Comparison of ENCODE assay signal across 1 cellular context in genomic region chr7:127667017-127667670, GRCh38.
TF ChIP-seq lines count a peak whose summit lies in the region.

No MANE protein-coding gene starts in this region.

TF ChIP-seq in HepG2, 621 proteins besides CTCF, POLR2A, EP300 and RAD21:
- TF ChIP-seq ETS1 (CRISPR knock-in tag; IDR thresholded peaks at IDR 0.05) (no peak), NPAS2 (CRISPR knock-in tag; IDR thresholded peaks at IDR 0.05; ENCODE audit: borderline replicate concordance) (no peak), ZNF891 (CRISPR knock-in tag; IDR thresholded peaks at IDR 0.05) (no peak), CHD2 (IDR thresholded peaks at IDR 0.05; ENCODE audit: low read depth, low read length) (no peak), NFYB (CRISPR knock-in tag; IDR thresholded peaks at IDR 0.05) (no peak), ZNF546 (CRISPR knock-in tag; conservative IDR thresholded peaks at IDR 0.05) (no peak), TRIM24 (CRISPR knock-in tag; IDR thresholded peaks at IDR 0.05) (no peak), ZNF446 (CRISPR knock-in tag; IDR thresholded peaks at IDR 0.05) (no peak), AHDC1 (CRISPR knock-in tag; IDR thresholded peaks at IDR 0.05; ENCODE audit: borderline replicate concordance) (no peak), UBTF (CRISPR knock-in tag; IDR thresholded peaks at IDR 0.05) (no peak), RFX5 (IDR thresholded peaks at IDR 0.05; ENCODE audit: low read depth, low read length) (no peak)
- TF ChIP-seq, protein P1, sequence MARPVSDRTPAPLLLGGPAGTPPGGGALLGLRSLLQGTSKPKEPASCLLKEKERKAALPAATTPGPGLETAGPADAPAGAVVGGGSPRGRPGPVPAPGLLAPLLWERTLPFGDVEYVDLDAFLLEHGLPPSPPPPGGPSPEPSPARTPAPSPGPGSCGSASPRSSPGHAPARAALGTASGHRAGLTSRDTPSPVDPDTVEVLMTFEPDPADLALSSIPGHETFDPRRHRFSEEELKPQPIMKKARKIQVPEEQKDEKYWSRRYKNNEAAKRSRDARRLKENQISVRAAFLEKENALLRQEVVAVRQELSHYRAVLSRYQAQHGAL (CRISPR knock-in tag; IDR thresholded peaks at IDR 0.05; ENCODE audit: not compliant biosample characterization): no peak
- TF ChIP-seq, protein P2, sequence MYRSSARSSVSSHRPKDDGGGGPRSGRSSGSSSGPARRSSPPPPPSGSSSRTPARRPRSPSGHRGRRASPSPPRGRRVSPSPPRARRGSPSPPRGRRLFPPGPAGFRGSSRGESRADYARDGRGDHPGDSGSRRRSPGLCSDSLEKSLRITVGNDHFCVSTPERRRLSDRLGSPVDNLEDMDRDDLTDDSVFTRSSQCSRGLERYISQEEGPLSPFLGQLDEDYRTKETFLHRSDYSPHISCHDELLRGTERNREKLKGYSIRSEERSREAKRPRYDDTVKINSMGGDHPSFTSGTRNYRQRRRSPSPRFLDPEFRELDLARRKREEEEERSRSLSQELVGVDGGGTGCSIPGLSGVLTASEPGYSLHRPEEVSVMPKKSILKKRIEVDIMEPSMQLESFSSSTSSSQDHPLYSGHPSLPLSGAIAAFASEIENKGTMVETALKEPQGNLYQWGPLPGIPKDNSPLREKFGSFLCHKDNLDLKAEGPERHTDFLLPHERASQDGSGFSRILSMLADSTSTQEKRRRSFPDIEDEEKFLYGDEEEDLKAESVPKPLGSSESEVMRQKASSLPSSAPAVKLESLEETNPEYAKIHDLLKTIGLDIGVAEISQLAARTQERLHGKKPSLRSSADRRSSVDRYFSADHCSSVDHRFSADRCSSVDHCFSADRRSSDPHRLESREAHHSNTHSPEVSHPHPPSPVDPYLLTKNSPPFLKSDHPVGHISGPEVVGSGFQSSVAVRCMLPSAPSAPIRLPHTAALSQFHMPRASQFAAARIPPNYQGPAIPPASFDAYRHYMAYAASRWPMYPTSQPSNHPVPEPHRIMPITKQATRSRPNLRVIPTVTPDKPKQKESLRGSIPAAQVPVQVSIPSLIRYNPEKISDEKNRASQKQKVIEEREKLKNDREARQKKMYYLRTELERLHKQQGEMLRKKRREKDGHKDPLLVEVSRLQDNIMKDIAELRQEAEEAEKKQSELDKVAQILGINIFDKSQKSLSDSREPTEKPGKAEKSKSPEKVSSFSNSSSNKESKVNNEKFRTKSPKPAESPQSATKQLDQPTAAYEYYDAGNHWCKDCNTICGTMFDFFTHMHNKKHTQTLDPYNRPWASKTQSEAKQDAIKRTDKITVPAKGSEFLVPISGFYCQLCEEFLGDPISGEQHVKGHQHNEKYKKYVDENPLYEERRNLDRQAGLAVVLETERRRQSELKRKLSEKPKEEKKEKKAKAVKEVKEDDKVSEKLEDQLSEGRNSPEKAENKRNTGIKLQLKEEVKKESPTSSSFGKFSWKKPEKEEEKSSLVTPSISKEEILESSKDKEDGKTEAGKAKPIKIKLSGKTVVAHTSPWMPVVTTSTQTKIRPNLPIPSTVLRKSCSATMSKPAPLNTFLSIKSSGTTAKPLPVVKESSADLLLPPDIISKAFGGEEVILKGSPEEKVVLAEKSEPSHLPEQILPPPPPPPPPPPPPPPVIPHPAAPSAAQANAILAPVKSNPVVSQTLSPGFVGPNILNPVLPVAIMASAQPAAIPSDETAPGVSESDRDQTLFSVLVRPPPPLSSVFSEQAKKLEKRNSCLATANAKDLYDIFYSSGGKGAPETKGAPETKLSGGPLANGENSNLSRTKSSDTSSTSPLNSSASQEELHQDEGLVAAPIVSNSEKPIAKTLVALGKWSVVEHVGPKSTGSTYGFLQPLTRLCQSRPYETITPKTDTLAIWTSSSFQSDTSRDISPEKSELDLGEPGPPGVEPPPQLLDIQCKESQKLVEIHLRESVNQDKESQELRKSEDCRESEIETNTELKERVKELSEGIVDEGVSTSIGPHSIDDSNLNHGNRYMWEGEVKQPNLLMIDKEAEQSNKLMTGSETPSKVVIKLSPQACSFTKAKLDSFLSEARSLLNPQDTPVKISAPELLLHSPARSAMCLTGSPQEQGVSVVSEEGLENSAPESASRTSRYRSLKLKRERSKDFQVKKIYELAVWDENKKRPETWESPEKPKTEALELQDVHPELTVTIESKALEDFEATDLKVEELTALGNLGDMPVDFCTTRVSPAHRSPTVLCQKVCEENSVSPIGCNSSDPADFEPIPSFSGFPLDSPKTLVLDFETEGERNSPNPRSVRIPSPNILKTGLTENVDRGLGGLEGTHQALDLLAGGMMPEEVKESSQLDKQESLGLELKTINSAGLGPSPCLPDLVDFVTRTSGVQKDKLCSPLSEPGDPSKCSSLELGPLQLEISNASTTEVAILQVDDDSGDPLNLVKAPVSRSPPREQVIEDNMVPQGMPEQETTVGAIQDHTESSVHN (CRISPR knock-in tag; IDR thresholded peaks at IDR 0.05): no peak
- TF ChIP-seq, protein P3, sequence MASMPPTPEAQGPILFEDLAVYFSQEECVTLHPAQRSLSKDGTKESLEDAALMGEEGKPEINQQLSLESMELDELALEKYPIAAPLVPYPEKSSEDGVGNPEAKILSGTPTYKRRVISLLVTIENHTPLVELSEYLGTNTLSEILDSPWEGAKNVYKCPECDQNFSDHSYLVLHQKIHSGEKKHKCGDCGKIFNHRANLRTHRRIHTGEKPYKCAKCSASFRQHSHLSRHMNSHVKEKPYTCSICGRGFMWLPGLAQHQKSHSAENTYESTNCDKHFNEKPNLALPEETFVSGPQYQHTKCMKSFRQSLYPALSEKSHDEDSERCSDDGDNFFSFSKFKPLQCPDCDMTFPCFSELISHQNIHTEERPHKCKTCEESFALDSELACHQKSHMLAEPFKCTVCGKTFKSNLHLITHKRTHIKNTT (CRISPR knock-in tag; IDR thresholded peaks at IDR 0.05): no peak
